In the genomic region with DNA sequence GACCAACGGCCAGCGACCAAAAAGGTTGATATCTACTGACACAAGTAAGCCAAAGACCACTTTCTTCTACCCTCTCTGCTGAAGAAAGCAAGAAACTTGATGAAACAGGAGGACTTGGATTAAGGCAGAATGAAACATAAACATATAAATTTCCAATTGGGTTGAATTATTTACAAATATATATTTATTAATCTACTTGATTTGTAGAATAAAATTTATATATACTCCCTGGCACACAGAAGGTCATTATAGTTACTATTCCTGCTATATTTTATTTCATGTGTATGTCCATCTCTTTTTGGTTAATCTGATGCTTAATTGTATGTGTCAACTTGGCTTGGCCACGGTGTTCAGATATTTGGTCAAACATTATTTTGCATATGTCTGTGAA, we compare ENCODE assay signal across 14 cellular contexts. TPM values are rescaled to one million over a fixed set of nuclear protein-coding genes. Genes with fewer than 3 reads are reported as not detected.
A peak's percentile ranks its signal among the peaks of the same experiment; 100 is the strongest.
DNase-seq lines count a peak whose midpoint lies in the region; ATAC-seq and TF ChIP-seq lines count a peak whose summit lies in the region.
"Had no signal": no experiment of that assay in that cellular context is flagged by ENCODE, and none has a peak within 500 bp of the region (broad histone marks: within the 10 kb centered on the region; RNA-seq: fewer than 3 reads in every experiment).

No MANE protein-coding gene starts in this region.

- H3K9me3 ChIP-seq in IMR-90 (ENCODE audit: control insufficient read depth, insufficient read depth, low read length) = no peaks in the 10 kb centered on the region
- H3K9me3 ChIP-seq in mammary epithelial cell (replicated peaks; ENCODE audit: insufficient read depth, low read length) = no peaks in the 10 kb centered on the region
- no peaks in the 10 kb centered on the region for H3K9me3 ChIP-seq in neural cell (ENCODE audit: low read length)
- no peaks in the 10 kb centered on the region for H3K9me3 ChIP-seq in body of pancreas

- BruUV-seq in IMR-90 (replicated peaks; lab: Mats Ljungman, UMichigan) = no TSS peak
- no TSS peak for BruUV-seq in mammary epithelial cell (replicated peaks; lab: Mats Ljungman, UMichigan)

- H3K56ac ChIP-seq in IMR-90 (ENCODE audit: extremely low read depth, insufficient read depth, low read length) = no peak overlapping the region

- H2AK5ac ChIP-seq in IMR-90 (ENCODE audit: low read depth, low read length) = peak overlapping the region; percentile 82

- H4K20me1 ChIP-seq in IMR-90 (ENCODE audit: insufficient read depth, low read length) (no peaks in the 10 kb centered on the region), mammary epithelial cell (ENCODE audit: insufficient read depth, low read length) (no peaks in the 10 kb centered on the region), neural cell (ENCODE audit: insufficient read depth) (no peaks in the 10 kb centered on the region)

- H2BK5ac ChIP-seq in IMR-90 (ENCODE audit: low read depth, low read length, poor library complexity, severe bottlenecking) = peak overlapping the region; percentile 68

- H3K36me3 ChIP-seq in ACC112 (ENCODE audit: insufficient read depth, low read length) (no peaks in the 10 kb centered on the region), IMR-90 (ENCODE audit: control insufficient read depth, insufficient read depth, low read length) (no peaks in the 10 kb centered on the region), mammary epithelial cell (ENCODE audit: insufficient read depth, low read length) (no peaks in the 10 kb centered on the region), neural cell (ENCODE audit: insufficient read depth, low read length) (no peaks in the 10 kb centered on the region), body of pancreas (replicated peaks in 1 of 2; ENCODE audit: insufficient read depth in 1 of 2, low read depth in 2 of 2) (no peaks in the 10 kb centered on the region)

- H2BK20ac ChIP-seq in IMR-90 (ENCODE audit: low read depth, low read length) = peak overlapping the region; percentile 53; the same call in 1 of the 2 replicates

- H3K9me1 ChIP-seq in IMR-90 (ENCODE audit: insufficient read depth, low read length) = no peaks in the 10 kb centered on the region

- H3K23ac ChIP-seq in IMR-90 (ENCODE audit: low read depth, low read length) = no peak overlapping the region

- peaks cover 4 to 10% of the 10 kb centered on the region in 2 experiments; a peak in 2 of 4 replicates for H3K79me1 ChIP-seq in IMR-90 (ENCODE audit: low read depth in 1 of 2, low read length in 2 of 2)

- peak overlapping the region; percentile 64 for H3K14ac ChIP-seq in IMR-90 (replicated peaks; ENCODE audit: low read depth, low read length)

- intact Hi-C loops in IMR-90 (cut with micrococcal nuclease) = loop anchor here (5.0 kb wide), 1 partner anchor 60 kb away; no protein-coding TSS in a partner anchor
- intact Hi-C loops in mammary epithelial cell (cut with micrococcal nuclease) = no loop called here
- intact Hi-C loops in body of pancreas (cut with DNase I) = no loop called here

- H3K27me3 ChIP-seq in ACC112 (ENCODE audit: insufficient read depth, low read length) (no peaks in the 10 kb centered on the region), IMR-90 (ENCODE audit: control insufficient read depth, insufficient read depth, low read length) (no peaks in the 10 kb centered on the region), mammary epithelial cell (ENCODE audit: insufficient read depth, low read length) (no peaks in the 10 kb centered on the region), neural cell (ENCODE audit: insufficient read depth, low read depth, low read length) (peaks cover 24% of the 10 kb centered on the region), body of pancreas (no peaks in the 10 kb centered on the region)

- H3K4me2 ChIP-seq in IMR-90 (ENCODE audit: low read depth, low read length) (peak overlapping the region; percentile 19; the same call in 1 of the 2 replicates), mammary epithelial cell (ENCODE audit: insufficient read depth, low read depth, low read length) (peak overlapping the region; percentile 54), neural cell (ENCODE audit: low read length) (peak overlapping the region; percentile 36)

- H3K79me2 ChIP-seq in ACC112 (ENCODE audit: control insufficient read depth, insufficient read depth, low read length, unreplicated experiment) (no peaks in the 10 kb centered on the region), mammary epithelial cell (ENCODE audit: insufficient read depth, low read length) (peaks cover 5% of the 10 kb centered on the region), neural cell (replicated peaks; ENCODE audit: insufficient read depth, low read length) (no peaks in the 10 kb centered on the region)

- peaks cover 19% of the 10 kb centered on the region for H3K4me1 ChIP-seq in ACC112 (ENCODE audit: control insufficient read depth, insufficient read depth, low read length, unreplicated experiment)
- peaks cover 3% of the 10 kb centered on the region; the same call in 1 of the 2 replicates for H3K4me1 ChIP-seq in IMR-90 (ENCODE audit: control insufficient read depth, insufficient read depth, low read length)
- H3K4me1 ChIP-seq in mammary epithelial cell (ENCODE audit: insufficient read depth, low read length) = peaks cover 37% of the 10 kb centered on the region
- peaks cover 9% of the 10 kb centered on the region for H3K4me1 ChIP-seq in body of pancreas

- TF ChIP-seq RAD21 in IMR-90 (IDR thresholded peaks at IDR 0.05; ENCODE audit: low read length) = no peak
- TF ChIP-seq RAD21 in neural cell (conservative IDR thresholded peaks at IDR 0.05) = no peak

- no peak overlapping the region for H3K9ac ChIP-seq in IMR-90 (ENCODE audit: low read depth, low read length)
- H3K9ac ChIP-seq in mammary epithelial cell (ENCODE audit: insufficient read depth, low read length) = no peak overlapping the region
- H3K9ac ChIP-seq in neural cell (ENCODE audit: low read length) = no peak overlapping the region

- CTCF ChIA-PET in IMR-90 (lab: Yijun Ruan, JAX) = no interaction called here
- CTCF ChIA-PET in mammary epithelial cell (lab: Charles Lee; ENCODE audit: low non-redundant PET) = no interaction called here

- H4K8ac ChIP-seq in IMR-90 (ENCODE audit: low read depth in 2 of 2, low read length in 2 of 2) = peak overlapping the region in 1 of 2 experiments; percentile 31; a peak in 1 of 4 replicates

- H3K4me3 ChIP-seq in ACC112 (ENCODE audit: low read depth, low read length) (peak overlapping the region; percentile 48; the same call in 1 of the 2 replicates), IMR-90 (ENCODE audit: insufficient read depth, low read depth, low read length) (no peak overlapping the region), mammary epithelial cell (replicated peaks in 1 of 3; ENCODE audit: insufficient read depth in 1 of 3, low read depth in 2 of 3, low read length in 3 of 3) (no peak overlapping the region), neural cell (ENCODE audit: low read length) (no peak overlapping the region), body of pancreas (no peak overlapping the region)
- H3K4me3 ChIP-seq: SK-N-MC had no signal

- no peaks in the 10 kb centered on the region for H3F3A ChIP-seq in neural cell (ENCODE audit: insufficient read depth, low read length, poor library complexity, severe bottlenecking)

- peak overlapping the region; percentile 77; the same call in 1 of the 3 replicates for H2BK15ac ChIP-seq in IMR-90 (ENCODE audit: low read depth, low read length)

- dilution Hi-C loops in IMR-90 (cut with HindIII; ENCODE audit: low sequenced_read_pairs, unreplicated experiment) = no loop called here
- dilution Hi-C loops in mammary epithelial cell (cut with HindIII; ENCODE audit: low sequenced_read_pairs) = no loop called here

- no peak for TF ChIP-seq EP300 in neural cell (conservative IDR thresholded peaks at IDR 0.05; ENCODE audit: poor library complexity, severe bottlenecking)

- H4K5ac ChIP-seq in IMR-90 (ENCODE audit: low read depth, low read length) = no peak overlapping the region

- H3K4ac ChIP-seq in IMR-90 (ENCODE audit: low read depth, low read length) = no peak overlapping the region

- H2BK120ac ChIP-seq in IMR-90 (ENCODE audit: low read depth, low read length) = peak overlapping the region; percentile 56; the same call in 1 of the 2 replicates

- POLR2A ChIA-PET in IMR-90 (lab: Charles Lee; ENCODE audit: unreplicated experiment) = no interaction called here

- no CpG with 5 or more reads among the region's 3 CpGs for WGBS in IMR-90 (ENCODE audit: extremely low coverage in 2 of 2, insufficient read length in 1 of 2), 2 experiments
- 100% methylated on average over 3 of the region's 3 CpGs for WGBS in mammary epithelial cell (ENCODE audit: low coverage, missing lambda C conversion rate)
- WGBS in body of pancreas, 2 donors = 72 to 81% methylated on average over 3 of the region's 3 CpGs

- no peak overlapping the region for H2AFZ ChIP-seq in ACC112 (ENCODE audit: low read length, unreplicated experiment)
- no peak overlapping the region for H2AFZ ChIP-seq in IMR-90 (replicated peaks; ENCODE audit: low read length, poor library complexity)
- H2AFZ ChIP-seq in mammary epithelial cell (ENCODE audit: low read depth, low read length) = no peak overlapping the region
- H2AFZ ChIP-seq in neural cell (ENCODE audit: low read depth, low read length) = no peak overlapping the region

- peak overlapping the region; percentile 50; the same call in 1 of the 2 replicates for H4K91ac ChIP-seq in IMR-90 (ENCODE audit: insufficient read depth, low read depth, low read length)

- DNase-seq in IMR-90 = no peak
- DNase-seq in mammary epithelial cell = no peak
- no peak for DNase-seq in DMS79 (lab: John Stamatoyannopoulos, UW)
- DNase-seq in effector CD4-positive, alpha-beta T cell = no peak
- no peak for DNase-seq in body of pancreas
- DNase-seq: DMS153, NCI-H1436 treated with DMSO at 0.1 percent for 48 hours, NCI-H2081, NCI-H748 treated with DMSO at 0.1 percent for 48 hours had no signal

- TF ChIP-seq CTCF in IMR-90 (conservative IDR thresholded peaks at IDR 0.05; ENCODE audit: low read depth, low read length) (no peak), mammary epithelial cell (conservative IDR thresholded peaks at IDR 0.05 in 1 of 2, IDR thresholded peaks at IDR 0.05 in 1 of 2; ENCODE audit: extremely low read depth in 1 of 2, insufficient read depth in 1 of 2, low read depth in 1 of 2, low read length in 2 of 2) (no peak), neural cell (IDR thresholded peaks at IDR 0.05; ENCODE audit: poor library complexity, severe bottlenecking) (no peak), body of pancreas (IDR thresholded peaks at IDR 0.05) (no peak)

- ATAC-seq in IMR-90 (ENCODE audit: low read depth) (no peak), HG03439 (IDR thresholded peaks at IDR 0.05; ENCODE audit: unreplicated experiment) (no peak), body of pancreas (no peak)

- H2AK9ac ChIP-seq in IMR-90 (replicated peaks; ENCODE audit: low read depth, low read length, poor library complexity) = peak overlapping the region; percentile 6

- TF ChIP-seq POLR2A in IMR-90 (IDR thresholded peaks at IDR 0.05; ENCODE audit: low read depth, low read length) = no peak
- TF ChIP-seq POLR2A in body of pancreas (IDR thresholded peaks at IDR 0.05) = no peak

- peak overlapping the region; percentile 44; the same call in 1 of the 2 replicates for H3K18ac ChIP-seq in IMR-90 (ENCODE audit: low read depth, low read length)

- in situ Hi-C loops in IMR-90 (cut with MboI; ENCODE audit: low sequenced_read_pairs) (no loop called here), mammary epithelial cell (cut with MboI; ENCODE audit: low sequenced_read_pairs in 2 of 2) (no loop called here)

- no peaks in the 10 kb centered on the region for H3K9me2 ChIP-seq in neural cell (ENCODE audit: insufficient read depth, low read length)

- H3K27ac ChIP-seq in ACC112 (ENCODE audit: low read depth, low read length) = peak overlapping the region; percentile 87
- no peak overlapping the region for H3K27ac ChIP-seq in IMR-90 (ENCODE audit: insufficient read depth, low read length)
- H3K27ac ChIP-seq in mammary epithelial cell (ENCODE audit: insufficient read depth, low read depth, low read length) = no peak overlapping the region
- peak overlapping the region; percentile 68 for H3K27ac ChIP-seq in neural cell (ENCODE audit: low read length)
- no peak overlapping the region for H3K27ac ChIP-seq in body of pancreas
- H3K27ac ChIP-seq: C4-2B, SK-N-MC had no signal

RNA-seq across cellular contexts. Expression of a gene that starts 4.2 kb away (rescaled TPM):
- 20.3 and 22.5 TPM in 2 replicates for total RNA-seq in IMR-90 (2012; rRNA removed)
- 8.1 and 10.0 TPM in 2 replicates for polyA plus RNA-seq in IMR-90 (2012; rRNA removed)
- polyA plus RNA-seq in IMR-90 (2012; cell fraction: cytosol; rRNA removed) = 2.0 and 2.2 TPM in 2 replicates
- polyA plus RNA-seq in IMR-90 (2012; cell fraction: nucleus; rRNA removed; ENCODE audit: low replicate concordance) = 3.2 and 16.3 TPM in 2 replicates
- 10 to 100 TPM; 23.5 to 28.5 TPM for total RNA-seq in mammary epithelial cell
- polyA plus RNA-seq in mammary epithelial cell = 18.4 TPM
- polyA minus RNA-seq in mammary epithelial cell = 56.3 TPM
- polyA plus RNA-seq in neural cell = 0.37 and 0.66 TPM in 2 replicates
- 0.24 and 0.46 TPM in 2 replicates for polyA minus RNA-seq in neural cell
- 10 to 100 TPM in 1 of 2 donors, 1 to 10 TPM in 1; 7.5 to 38.6 TPM for total RNA-seq in body of pancreas

Comparison
In these comparisons a context has a peak if more than half of its experiments do, and no peak if none do; other contexts are left out.
1. H3K27ac ChIP-seq: peak in ACC112 (single experiment) and neural cell (single experiment); none in IMR-90 (single experiment), mammary epithelial cell (single experiment) and body of pancreas (0 of 4).
2. Peak in every context shown above with its lines, with median percentiles within 50 percentile points of each other: H3K4me2 ChIP-seq.